In genomic region chr14:47863441-47863840, GRCh38 we compare ENCODE assay signal across 23 cellular contexts.
"Had no signal": no experiment of that assay in that cellular context is flagged by ENCODE, and none has a peak within 500 bp of the region (broad histone marks: within the 10 kb centered on the region; RNA-seq: fewer than 3 reads in every experiment).

No MANE protein-coding gene starts in this region.

- H3K4me3 ChIP-seq: PC-9, Peyer's patch, SJSA1, SK-N-MC had no signal

- H3K4me1 ChIP-seq: Peyer's patch, SJSA1 had no signal

- H3K9me3 ChIP-seq: Peyer's patch, SJSA1 had no signal

- H3K27ac ChIP-seq: PC-9, Peyer's patch, SJSA1, SK-N-MC had no signal

- H3K36me3 ChIP-seq: Peyer's patch, SJSA1 had no signal

- H2AFZ ChIP-seq: PC-9 had no signal

- H3K4me2 ChIP-seq: PC-9 had no signal

- DNase-seq: IMR-90, Karpas-422, KG1, MV-4-11, NCI-H1048, NCI-H1105, NCI-H1417, NCI-H1436 treated with DMSO at 0.1 percent for 48 hours, NCI-H1694, NCI-H187 treated with DMSO at 0.1 percent for 48 hours, NCI-H2029 treated with DMSO at 0.1 percent for 48 hours, NCI-H2171 treated with DMSO at 0.1 percent for 48 hours, NCI-H345, NCI-H446 treated with DMSO at 0.1 percent for 48 hours, NCI-H510A treated with DMSO at 0.1 percent for 48 hours, NCI-H82, PC-9, Peyer's patch, SHP77 treated with DMSO at 0.1 percent for 48 hours had no signal

- H3K27me3 ChIP-seq: Peyer's patch, SJSA1 had no signal

- ATAC-seq: HepG2, Right ventricle myocardium inferior had no signal
